Comparison of ENCODE assay signal across 16 cellular contexts in the genomic region with DNA sequence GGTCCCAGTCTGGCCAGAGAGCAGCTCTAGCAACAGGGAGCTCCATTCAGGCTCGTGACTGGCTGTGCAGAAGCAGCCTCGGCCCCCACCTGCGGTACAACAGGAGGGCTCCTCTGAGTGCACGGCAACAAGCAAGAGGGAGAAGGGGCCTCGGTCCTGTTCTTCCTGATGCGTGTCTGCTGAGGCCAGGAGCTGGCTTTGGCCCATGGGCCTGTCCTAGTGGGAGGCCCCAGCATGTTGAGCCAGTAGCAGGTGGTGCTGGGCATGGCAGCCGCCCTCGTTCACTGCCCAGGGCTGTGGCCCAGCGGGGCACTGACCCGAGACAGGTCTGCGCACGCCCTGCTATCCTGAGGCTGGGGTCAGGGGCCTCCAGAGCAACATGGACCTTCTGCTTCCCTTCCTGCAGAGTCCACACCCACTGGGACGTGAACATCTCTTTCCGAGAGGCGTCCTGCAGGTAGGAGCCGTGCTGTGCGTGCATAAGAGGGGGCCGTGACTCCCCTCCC. TPM values are rescaled to one million over a fixed set of nuclear protein-coding genes. Genes with fewer than 3 reads are reported as not detected.
DNase-seq lines count a peak whose midpoint lies in the region; ATAC-seq and TF ChIP-seq lines count a peak whose summit lies in the region.
"Had no signal": no experiment of that assay in that cellular context is flagged by ENCODE, and none has a peak within 500 bp of the region (broad histone marks: within the 10 kb centered on the region; RNA-seq: fewer than 3 reads in every experiment).

No MANE protein-coding gene starts in this region.

- no peak overlapping the region for H3K4me3 ChIP-seq in liver (ENCODE audit: low read depth in 1 of 3, low read length in 3 of 3)
- no peak overlapping the region for H3K4me3 ChIP-seq in dorsolateral prefrontal cortex

- WGBS in liver: 51% methylated on average over 18 of the region's 18 CpGs

- TF ChIP-seq EP300 in Ishikawa (IDR thresholded peaks at IDR 0.05; ENCODE audit: borderline replicate concordance): no peak

- peaks cover 0 to 26% (median 8%) of the 10 kb centered on the region in 4 donors for H3K4me1 ChIP-seq in liver (ENCODE audit: control insufficient read depth in 4 of 4, insufficient read depth in 4 of 4, low read length in 3 of 4)

- no peak for ATAC-seq in GM21526 (IDR thresholded peaks at IDR 0.05; ENCODE audit: low FRiP score, unreplicated experiment)

- TF ChIP-seq CTCF in 22Rv1 (IDR thresholded peaks at IDR 0.05): no peak
- TF ChIP-seq CTCF in VCaP (conservative IDR thresholded peaks at IDR 0.05): no peak
- no peak for TF ChIP-seq CTCF in liver (IDR thresholded peaks at IDR 0.05; ENCODE audit: low read depth, low read length, missing input control)
- TF ChIP-seq CTCF in dorsolateral prefrontal cortex (IDR thresholded peaks at IDR 0.05 in 54 of 56, conservative IDR thresholded peaks at IDR 0.05 in 2 of 56; ENCODE audit: low read depth in 1 of 56, partially characterized antibody in 56 of 56): no peak

- peaks cover 0 to 7% (median 2%) of the 10 kb centered on the region in 4 donors for H3K27me3 ChIP-seq in liver (ENCODE audit: control insufficient read depth in 4 of 4, insufficient read depth in 4 of 4, low read length in 3 of 4)
- H3K27me3 ChIP-seq in dorsolateral prefrontal cortex: peaks cover 6 to 82% (median 42%) of the 10 kb centered on the region in 45 donors

- H3K9me3 ChIP-seq in liver (ENCODE audit: control insufficient read depth in 4 of 4, low read length in 3 of 4): no peaks in the 10 kb centered on the region

- H3K27ac ChIP-seq in 22Rv1 (peak overlapping the region; percentile 68), VCaP (peak overlapping the region; percentile 80; the same call in 1 of the 2 replicates), liver (ENCODE audit: low read depth in 1 of 2, low read length in 2 of 2) (no peak overlapping the region), dorsolateral prefrontal cortex (no peak overlapping the region)
- H3K27ac ChIP-seq: C4-2B had no signal

- no peak for DNase-seq in cerebellar nuclear complex (lab: John Stamatoyannopoulos, UW)
- DNase-seq in dorsolateral prefrontal cortex: no peak
- DNase-seq in anterior cingulate cortex (lab: John Stamatoyannopoulos, UW): no peak
- DNase-seq: ACHN; CD4-positive, alpha-beta memory T cell; DMS79 treated with DMSO at 0.1 percent for 48 hours; EL; HCEC 1CT; IMR-90 had no signal

- intact Hi-C loops in dorsolateral prefrontal cortex (cut with DNase I): no loop called here

- H3K9ac ChIP-seq in liver (ENCODE audit: low read depth in 1 of 2, low read length in 2 of 2): no peak overlapping the region

- TF ChIP-seq RAD21 in Ishikawa (IDR thresholded peaks at IDR 0.05; ENCODE audit: low read depth) (no peak), liver (IDR thresholded peaks at IDR 0.05) (no peak)

- no peaks in the 10 kb centered on the region for H3K36me3 ChIP-seq in liver (ENCODE audit: control insufficient read depth in 4 of 4, insufficient read depth in 3 of 4, low read depth in 1 of 4, low read length in 3 of 4)

TF ChIP-seq in Ishikawa, 13 proteins besides CTCF, POLR2A, EP300 and RAD21:
- TF ChIP-seq ZBTB7A (IDR thresholded peaks at IDR 0.05; ENCODE audit: low read depth) (no peak), NFIC (IDR thresholded peaks at IDR 0.05) (0 out of 2 replicates have a peak, but pooled peaks have one; percentile 13)

TF ChIP-seq in liver, 16 proteins besides CTCF, POLR2A, EP300 and RAD21:
- TF ChIP-seq, protein P1, sequence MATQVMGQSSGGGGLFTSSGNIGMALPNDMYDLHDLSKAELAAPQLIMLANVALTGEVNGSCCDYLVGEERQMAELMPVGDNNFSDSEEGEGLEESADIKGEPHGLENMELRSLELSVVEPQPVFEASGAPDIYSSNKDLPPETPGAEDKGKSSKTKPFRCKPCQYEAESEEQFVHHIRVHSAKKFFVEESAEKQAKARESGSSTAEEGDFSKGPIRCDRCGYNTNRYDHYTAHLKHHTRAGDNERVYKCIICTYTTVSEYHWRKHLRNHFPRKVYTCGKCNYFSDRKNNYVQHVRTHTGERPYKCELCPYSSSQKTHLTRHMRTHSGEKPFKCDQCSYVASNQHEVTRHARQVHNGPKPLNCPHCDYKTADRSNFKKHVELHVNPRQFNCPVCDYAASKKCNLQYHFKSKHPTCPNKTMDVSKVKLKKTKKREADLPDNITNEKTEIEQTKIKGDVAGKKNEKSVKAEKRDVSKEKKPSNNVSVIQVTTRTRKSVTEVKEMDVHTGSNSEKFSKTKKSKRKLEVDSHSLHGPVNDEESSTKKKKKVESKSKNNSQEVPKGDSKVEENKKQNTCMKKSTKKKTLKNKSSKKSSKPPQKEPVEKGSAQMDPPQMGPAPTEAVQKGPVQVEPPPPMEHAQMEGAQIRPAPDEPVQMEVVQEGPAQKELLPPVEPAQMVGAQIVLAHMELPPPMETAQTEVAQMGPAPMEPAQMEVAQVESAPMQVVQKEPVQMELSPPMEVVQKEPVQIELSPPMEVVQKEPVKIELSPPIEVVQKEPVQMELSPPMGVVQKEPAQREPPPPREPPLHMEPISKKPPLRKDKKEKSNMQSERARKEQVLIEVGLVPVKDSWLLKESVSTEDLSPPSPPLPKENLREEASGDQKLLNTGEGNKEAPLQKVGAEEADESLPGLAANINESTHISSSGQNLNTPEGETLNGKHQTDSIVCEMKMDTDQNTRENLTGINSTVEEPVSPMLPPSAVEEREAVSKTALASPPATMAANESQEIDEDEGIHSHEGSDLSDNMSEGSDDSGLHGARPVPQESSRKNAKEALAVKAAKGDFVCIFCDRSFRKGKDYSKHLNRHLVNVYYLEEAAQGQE (IDR thresholded peaks at IDR 0.05): no peak
- TF ChIP-seq HNF4G (IDR thresholded peaks at IDR 0.05) (no peak), RXRA (IDR thresholded peaks at IDR 0.05) (peak; percentile 51 to 65), JUND (IDR thresholded peaks at IDR 0.05) (no peak), FOXA2 (IDR thresholded peaks at IDR 0.05) (no peak), ATF3 (IDR thresholded peaks at IDR 0.05) (no peak)
- TF ChIP-seq, protein P2, sequence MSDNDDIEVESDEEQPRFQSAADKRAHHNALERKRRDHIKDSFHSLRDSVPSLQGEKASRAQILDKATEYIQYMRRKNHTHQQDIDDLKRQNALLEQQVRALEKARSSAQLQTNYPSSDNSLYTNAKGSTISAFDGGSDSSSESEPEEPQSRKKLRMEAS (IDR thresholded peaks at IDR 0.05): no peak

RNA-seq across cellular contexts. Expression of gene SAMD11, which starts 7.0 kb away (rescaled TPM):
- total RNA-seq in liver (1 to 10 TPM; 1.2 to 1.3 TPM), dorsolateral prefrontal cortex (10 to 100 TPM in 10 of 120 experiments, 1 to 10 TPM in 109, under 1 TPM in 1; 0.85 to 22.6 (median 4.2) TPM)
- 1 to 10 TPM in 1 of 2 donors, under 1 TPM in 1; 0.51 to 4.1 TPM for polyA plus RNA-seq in liver
- total RNA-seq: CD4-positive, alpha-beta memory T cell had no signal

RNA-seq across cellular contexts. Expression of gene NOC2L, which starts 28.4 kb away (rescaled TPM):
- total RNA-seq in liver (10 to 100 TPM; 28.7 to 34.5 TPM), dorsolateral prefrontal cortex (10 to 100 TPM; 34.5 to 72.4 (median 54.8) TPM)
- 10 to 100 TPM; 17.1 to 31.3 TPM for polyA plus RNA-seq in liver

RNA-seq across cellular contexts. Expression of gene KLHL17, which starts 29.7 kb away (rescaled TPM):
- total RNA-seq in liver (1 to 10 TPM in 1 of 2 donors, under 1 TPM in 1; 0.98 to 5.4 TPM), dorsolateral prefrontal cortex (10 to 100 TPM in 101 of 120 experiments, 1 to 10 TPM in 19; 5.7 to 35.4 (median 14.2) TPM)
- polyA plus RNA-seq in liver: 1 to 10 TPM; 1.2 to 3.0 TPM

RNA-seq across cellular contexts. Expression of gene PLEKHN1, which starts 35.6 kb away (rescaled TPM):
- total RNA-seq in liver (under 1 TPM in 1 of 2 donors, not detected in 1; 0.17 TPM), dorsolateral prefrontal cortex (under 1 TPM in 3 of 120 experiments, not detected in 117; 0.36 to 0.58 (median 0.43) TPM)
- under 1 TPM in 1 of 2 donors, not detected in 1; 0.18 TPM for polyA plus RNA-seq in liver

RNA-seq across cellular contexts. Expression of gene PERM1, which starts 51.2 kb away (rescaled TPM):
- total RNA-seq in liver (under 1 TPM in 1 of 2 donors, not detected in 1; under 0.01 TPM), dorsolateral prefrontal cortex (1 to 10 TPM in 6 of 120 experiments, under 1 TPM in 63, not detected in 51; 0.13 to 1.8 (median 0.43) TPM)
- under 1 TPM in 1 of 2 donors, not detected in 1; 0.06 TPM for polyA plus RNA-seq in liver
- total RNA-seq: A172; CD4-positive, alpha-beta memory T cell; IMR-90 had no signal
- polyA plus RNA-seq: IMR-90 had no signal

Comparison
In these comparisons a context has a peak if more than half of its experiments do, and no peak if none do; other contexts are left out.
1. H3K27ac ChIP-seq: peak in 22Rv1 (single experiment) and VCaP (single experiment); none in liver (0 of 2) and dorsolateral prefrontal cortex (0 of 59).